In genomic region chr1:225809842-225810578, GRCh38 we compare ENCODE assay signal across 8 cellular contexts. TPM values are rescaled to one million over a fixed set of nuclear protein-coding genes. Genes with fewer than 3 reads are reported as not detected.
A peak's percentile ranks its signal among the peaks of the same experiment; 100 is the strongest.
DNase-seq lines count a peak whose midpoint lies in the region; ATAC-seq and TF ChIP-seq lines count a peak whose summit lies in the region.

Gene EPHX1, plus strand, starts transcription at chr1:225810124. Its CDS starts 18,606 bp downstream, at chr1:225828730.

- H3K4me3 Mint-ChIP-seq in activated T-helper 2 cell treated with anti-CD3 and anti-CD28 coated beads, Interferon-gamma antibody, Interleukin-2, Interleukin-4, amounts not matched to agents 10 μg/mL and 5 μg/mL and 100 μg/mL, durations not matched to agents 14 hours and 24 hours and 36 hours (ENCODE audit: low read depth): peak within 1 kb of the TSS; percentile 80
- peak within 1 kb of the TSS; percentile 92 for H3K4me3 Mint-ChIP-seq in nephron progenitor cell
- H3K4me3 Mint-ChIP-seq in stimulated activated naive CD8-positive, alpha-beta T cell treated with anti-CD3 and anti-CD28 coated beads, Interleukin-15, Interleukin-2, amounts not matched to agents 100 ng/mL and 50 ng/mL, for 24 hours: peak within 1 kb of the TSS; percentile 79

- H3K4me3 ChIP-seq in Panc1 (ENCODE audit: low read depth in 2 of 2, low read length in 2 of 2) (peak within 1 kb of the TSS; percentile 62 to 68), fibroblast of pulmonary artery (replicated peaks; ENCODE audit: low read depth, low read length) (peak within 1 kb of the TSS; percentile 72)

- CTCF ChIA-PET in Panc1 (lab: Charles Lee): interaction anchor here (0.5 to 1.3 kb wide), 5 partner anchors 14 to 344 kb away, joined by 3 to 6 read pairs (median 3); partner anchors contain the start of gene SRP9

- no peaks in the 10 kb centered on the region for H3K36me3 ChIP-seq in Panc1 (ENCODE audit: control insufficient read depth, insufficient read depth, low read length)

- peak; percentile 97 for ATAC-seq in GM21515 (IDR thresholded peaks at IDR 0.05; ENCODE audit: unreplicated experiment)
- peak; percentile 97 for ATAC-seq in Panc1

- H3K4me1 Mint-ChIP-seq in activated T-helper 2 cell treated with anti-CD3 and anti-CD28 coated beads, Interferon-gamma antibody, Interleukin-2, Interleukin-4, amounts not matched to agents 10 μg/mL and 5 μg/mL and 100 μg/mL, durations not matched to agents 14 hours and 24 hours and 36 hours (ENCODE audit: low read depth): peaks cover 4% of the 10 kb centered on the region
- H3K4me1 Mint-ChIP-seq in nephron progenitor cell: peaks cover 43% of the 10 kb centered on the region
- H3K4me1 Mint-ChIP-seq in stimulated activated naive CD8-positive, alpha-beta T cell treated with anti-CD3 and anti-CD28 coated beads, Interleukin-15, Interleukin-2, amounts not matched to agents 100 ng/mL and 50 ng/mL, for 24 hours (ENCODE audit: low read depth): peaks cover 16% of the 10 kb centered on the region

- no peaks in the 10 kb centered on the region for H3K27me3 ChIP-seq in Panc1 (ENCODE audit: control insufficient read depth, insufficient read depth, low read length)

- no peak within 1 kb of the TSS for H3K27ac Mint-ChIP-seq in activated T-helper 2 cell treated with anti-CD3 and anti-CD28 coated beads, Interferon-gamma antibody, Interleukin-2, Interleukin-4, amounts not matched to agents 10 μg/mL and 5 μg/mL and 100 μg/mL, durations not matched to agents 14 hours and 24 hours and 36 hours
- peak within 1 kb of the TSS; percentile 64 for H3K27ac Mint-ChIP-seq in nephron progenitor cell
- peak within 1 kb of the TSS; percentile 21 for H3K27ac Mint-ChIP-seq in stimulated activated naive CD8-positive, alpha-beta T cell treated with anti-CD3 and anti-CD28 coated beads, Interleukin-15, Interleukin-2, amounts not matched to agents 100 ng/mL and 50 ng/mL, for 24 hours

- POLR2A ChIA-PET in Panc1 (lab: Charles Lee): no interaction called here

- no peak; the same call in 1 of the 2 replicates for TF ChIP-seq CTCF in Panc1 (IDR thresholded peaks at IDR 0.05)
- peak; percentile 37 for TF ChIP-seq CTCF in fibroblast of pulmonary artery (IDR thresholded peaks at IDR 0.05; ENCODE audit: low read length, missing control alignments)
- TF ChIP-seq CTCF in nephron progenitor cell (IDR thresholded peaks at IDR 0.05): no peak

- DNase-seq in DMS153 treated with DMSO at 0.1 percent for 48 hours (lab: John Stamatoyannopoulos, UW; ENCODE audit: unreplicated experiment) (peak; percentile 87), HuH-7 (ENCODE audit: low spot score) (peak; percentile 98), Panc1 (ENCODE audit: low read depth, low spot score) (peak; percentile 33), fibroblast of pulmonary artery (ENCODE audit: low read depth) (peak; percentile 89), nephron progenitor cell (peak; percentile 89)
- DNase-seq in activated T-helper 2 cell treated with anti-CD3 and anti-CD28 coated beads, Interferon-gamma antibody, Interleukin-2, Interleukin-4, amounts not matched to agents 10 μg/mL and 5 μg/mL and 100 μg/mL, durations not matched to agents 14 hours and 24 hours and 36 hours (ENCODE audit: low spot score): peak; percentile 66

- no TSS peak for BruUV-seq in Panc1 (replicated peaks; lab: Mats Ljungman, UMichigan)

- H3K4me1 ChIP-seq in Panc1 (ENCODE audit: control insufficient read depth, insufficient read depth, low read length): peaks cover 36% of the 10 kb centered on the region

- no peaks in the 10 kb centered on the region for H3K9me3 Mint-ChIP-seq in activated T-helper 2 cell treated with anti-CD3 and anti-CD28 coated beads, Interferon-gamma antibody, Interleukin-2, Interleukin-4, amounts not matched to agents 10 μg/mL and 5 μg/mL and 100 μg/mL, durations not matched to agents 14 hours and 24 hours and 36 hours
- no peaks in the 10 kb centered on the region for H3K9me3 Mint-ChIP-seq in nephron progenitor cell
- no peaks in the 10 kb centered on the region for H3K9me3 Mint-ChIP-seq in stimulated activated naive CD8-positive, alpha-beta T cell treated with anti-CD3 and anti-CD28 coated beads, Interleukin-15, Interleukin-2, amounts not matched to agents 100 ng/mL and 50 ng/mL, for 24 hours

- peak within 1 kb of the TSS; percentile 61 for H3K27ac ChIP-seq in Panc1 (ENCODE audit: low read length)

- in situ Hi-C loops in Panc1 (cut with HindIII; ENCODE audit: low pct_unique_long_range_greater_than_20kb, low sequenced_read_pairs): no loop called here

- H3K36me3 Mint-ChIP-seq in activated T-helper 2 cell treated with anti-CD3 and anti-CD28 coated beads, Interferon-gamma antibody, Interleukin-2, Interleukin-4, amounts not matched to agents 10 μg/mL and 5 μg/mL and 100 μg/mL, durations not matched to agents 14 hours and 24 hours and 36 hours (ENCODE audit: low read depth): no peaks in the 10 kb centered on the region
- no peaks in the 10 kb centered on the region for H3K36me3 Mint-ChIP-seq in nephron progenitor cell (ENCODE audit: low read depth)
- H3K36me3 Mint-ChIP-seq in stimulated activated naive CD8-positive, alpha-beta T cell treated with anti-CD3 and anti-CD28 coated beads, Interleukin-15, Interleukin-2, amounts not matched to agents 100 ng/mL and 50 ng/mL, for 24 hours (ENCODE audit: low read depth): no peaks in the 10 kb centered on the region

- intact Hi-C loops in Panc1 (cut with micrococcal nuclease; ENCODE audit: unreplicated experiment): no loop called here
- intact Hi-C loops in activated T-helper 2 cell treated with anti-CD3 and anti-CD28 coated beads, Interferon-gamma antibody, Interleukin-2, Interleukin-4, amounts not matched to agents 10 μg/mL and 5 μg/mL and 100 μg/mL, durations not matched to agents 14 hours and 24 hours and 36 hours (cut with micrococcal nuclease): loop anchor here (5.0 kb wide), 2 partner anchors 33 to 87 kb away; partner anchors contain the start of gene SRP9

- peaks cover 11% of the 10 kb centered on the region for H3K27me3 Mint-ChIP-seq in activated T-helper 2 cell treated with anti-CD3 and anti-CD28 coated beads, Interferon-gamma antibody, Interleukin-2, Interleukin-4, amounts not matched to agents 10 μg/mL and 5 μg/mL and 100 μg/mL, durations not matched to agents 14 hours and 24 hours and 36 hours (ENCODE audit: low read depth)
- H3K27me3 Mint-ChIP-seq in nephron progenitor cell (ENCODE audit: low read depth, poor library complexity): peaks cover 4% of the 10 kb centered on the region
- H3K27me3 Mint-ChIP-seq in stimulated activated naive CD8-positive, alpha-beta T cell treated with anti-CD3 and anti-CD28 coated beads, Interleukin-15, Interleukin-2, amounts not matched to agents 100 ng/mL and 50 ng/mL, for 24 hours: no peaks in the 10 kb centered on the region

- H3K9me3 ChIP-seq in Panc1 (ENCODE audit: control insufficient read depth, insufficient read depth, low read depth, low read length): no peaks in the 10 kb centered on the region

RNA-seq across cellular contexts. Expression of gene EPHX1, which starts in this region (rescaled TPM):
- total RNA-seq in Panc1 (2021; ENCODE audit: unreplicated experiment): 76.4 TPM
- polyA plus RNA-seq in Panc1 (2012; ENCODE audit: insufficient read length): 79.0 TPM
- 2.2 and 2.9 TPM in 2 replicates for total RNA-seq in activated T-helper 2 cell treated with anti-CD3 and anti-CD28 coated beads, Interferon-gamma antibody, Interleukin-2, Interleukin-4, amounts not matched to agents 10 μg/mL and 5 μg/mL and 100 μg/mL, durations not matched to agents 14 hours and 24 hours and 36 hours

Comparison
In these comparisons a context has a peak if more than half of its experiments do, and no peak if none do; other contexts are left out.
1. Peak in every context shown above with its lines: DNase-seq, ATAC-seq, H3K4me3 ChIP-seq and H3K27ac ChIP-seq.
2. RNA of gene EPHX1 (total RNA-seq): 76.4 TPM in Panc1 (single experiment); 2.2 to 2.9 TPM in activated T-helper 2 cell treated with anti-CD3 and anti-CD28 coated beads, Interferon-gamma antibody, Interleukin-2, Interleukin-4, amounts not matched to agents 10 μg/mL and 5 μg/mL and 100 μg/mL, durations not matched to agents 14 hours and 24 hours and 36 hours; every median in the first group is over 10 times any median in the second.
3. DNase-seq: peak in every context shown above with its lines; median percentile 98 in HuH-7; 89 in fibroblast of pulmonary artery; 89 in nephron progenitor cell; 87 in DMS153 treated with DMSO at 0.1 percent for 48 hours; 66 in activated T-helper 2 cell treated with anti-CD3 and anti-CD28 coated beads, Interferon-gamma antibody, Interleukin-2, Interleukin-4, amounts not matched to agents 10 μg/mL and 5 μg/mL and 100 μg/mL, durations not matched to agents 14 hours and 24 hours and 36 hours; 33 in Panc1.